In the genomic region with DNA sequence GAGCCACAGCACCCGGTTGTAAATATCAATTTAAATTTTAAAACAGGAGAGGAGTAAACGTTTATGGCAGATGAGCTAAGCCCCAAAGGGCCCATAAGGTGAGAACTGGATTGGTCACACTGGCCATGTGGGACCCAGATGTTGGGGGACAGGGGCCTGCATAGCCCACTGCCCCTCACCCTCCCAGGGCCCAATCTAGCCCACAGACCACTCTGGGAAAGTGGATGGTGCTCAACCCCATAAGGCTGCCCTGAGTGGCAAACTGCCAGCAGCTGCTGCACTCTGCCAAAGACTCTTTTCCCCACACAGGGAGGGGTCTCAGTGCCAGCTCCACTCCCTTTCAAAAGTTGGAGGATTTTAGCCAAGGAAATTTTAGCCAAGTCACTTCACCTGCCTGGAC, we compare ENCODE assay signal across 11 cellular contexts. TPM values are rescaled to one million over a fixed set of nuclear protein-coding genes. Genes with fewer than 3 reads are reported as not detected.
DNase-seq lines count a peak whose midpoint lies in the region; ATAC-seq, FAIRE-seq and TF ChIP-seq lines count a peak whose summit lies in the region.
"Had no signal": no experiment of that assay in that cellular context is flagged by ENCODE, and none has a peak within 500 bp of the region (broad histone marks: within the 10 kb centered on the region; RNA-seq: fewer than 3 reads in every experiment).

No MANE protein-coding gene starts in this region.

- TF ChIP-seq CTCF in IMR-90 (conservative IDR thresholded peaks at IDR 0.05; ENCODE audit: low read depth, low read length) (no peak), astrocyte (IDR thresholded peaks at IDR 0.05; ENCODE audit: insufficient read depth, low read depth, low read length) (no peak), lung (IDR thresholded peaks at IDR 0.05; ENCODE audit: control extremely low read depth, extremely low read depth) (no peak), prostate gland (IDR thresholded peaks at IDR 0.05) (no peak)

- H3K4me1 ChIP-seq in IMR-90 (ENCODE audit: control insufficient read depth, insufficient read depth, low read length) (peaks cover 56% of the 10 kb centered on the region), astrocyte (ENCODE audit: insufficient read depth, low read length) (peaks cover 54% of the 10 kb centered on the region), lung (ENCODE audit: control insufficient read depth in 2 of 2, insufficient read depth in 2 of 2, low read length in 2 of 2) (peaks cover 56 to 62% of the 10 kb centered on the region in 2 donors), stomach smooth muscle (ENCODE audit: control insufficient read depth, insufficient read depth, low read length) (peaks cover 88% of the 10 kb centered on the region), prostate gland (replicated peaks) (peaks cover 8% of the 10 kb centered on the region)

- WGBS in IMR-90 (ENCODE audit: extremely low coverage in 2 of 2, insufficient read length in 1 of 2), 2 experiments = 0% methylated on average over 1 of the region's 2 CpGs; no CpG with 5 or more reads in 1 of the 2 experiments
- 61 to 75% methylated on average over 2 of the region's 2 CpGs for WGBS in lung, 2 donors
- 42% methylated on average over 2 of the region's 2 CpGs for whole genome bisulfite sequencing in prostate gland

- TF ChIP-seq RAD21 in IMR-90 (IDR thresholded peaks at IDR 0.05; ENCODE audit: low read length) = no peak

- ATAC-seq in IMR-90 (ENCODE audit: low read depth) (no peak), lung (ENCODE audit: insufficient read depth, low FRiP score) (no peak), HG03175 (IDR thresholded peaks at IDR 0.05; ENCODE audit: unreplicated experiment) (no peak), left lobe of liver (no peak)
- ATAC-seq: activated T-cell treated with anti-CD3 and anti-CD28 coated beads, Interleukin-2, amount 50 U/mL, for 4 hours had no signal

- H3K4me2 ChIP-seq in IMR-90 (ENCODE audit: low read depth, low read length) (no peak overlapping the region), astrocyte (ENCODE audit: low read length) (peak overlapping the region; percentile 54)

- BruUV-seq in IMR-90 (replicated peaks; lab: Mats Ljungman, UMichigan) = no TSS peak

- no peak overlapping the region for H3K27ac Mint-ChIP-seq in astrocyte (ENCODE audit: unreplicated experiment)

- peaks cover 88% of the 10 kb centered on the region for H3K79me2 ChIP-seq in astrocyte (ENCODE audit: insufficient read depth, low read length)

- peaks cover 59% of the 10 kb centered on the region for H3K9me1 ChIP-seq in IMR-90 (ENCODE audit: insufficient read depth, low read length)

- H3K23ac ChIP-seq in IMR-90 (ENCODE audit: low read depth, low read length) = no peak overlapping the region

- peak overlapping the region; percentile 72; the same call in 1 of the 2 replicates for H4K5ac ChIP-seq in IMR-90 (ENCODE audit: low read depth, low read length)

- CTCF ChIA-PET in IMR-90 (lab: Yijun Ruan, JAX) = interaction anchor here (1.9 kb wide), 1 partner anchor 11 kb away, joined by 5 read pairs; no protein-coding TSS in a partner anchor

- POLR2A ChIA-PET in IMR-90 (lab: Charles Lee; ENCODE audit: unreplicated experiment) = no interaction called here

- peak overlapping the region; percentile 83; the same call in 1 of the 2 replicates for H3K18ac ChIP-seq in IMR-90 (ENCODE audit: low read depth, low read length)

- H3K27ac ChIP-seq in IMR-90 (ENCODE audit: insufficient read depth, low read length) (no peak overlapping the region), astrocyte (ENCODE audit: low read depth, low read length) (no peak overlapping the region), lung (ENCODE audit: low read depth in 1 of 2, low read length in 1 of 2) (peak overlapping the region; percentile 90 to 97), stomach smooth muscle (ENCODE audit: low read length) (peak overlapping the region; percentile 91), prostate gland (no peak overlapping the region)

- H3K36me3 ChIP-seq in IMR-90 (ENCODE audit: control insufficient read depth, insufficient read depth, low read length) = peaks cover 19% of the 10 kb centered on the region
- H3K36me3 ChIP-seq in astrocyte (ENCODE audit: insufficient read depth, low read length) = no peaks in the 10 kb centered on the region
- H3K36me3 ChIP-seq in lung (ENCODE audit: control insufficient read depth in 2 of 2, insufficient read depth in 2 of 2, low read length in 2 of 2) = peaks cover 0 to 15% of the 10 kb centered on the region in 2 donors
- H3K36me3 ChIP-seq in stomach smooth muscle (ENCODE audit: control insufficient read depth in 2 of 2, insufficient read depth in 2 of 2, low read length in 2 of 2) = peaks cover 3 to 9% of the 10 kb centered on the region in 2 donors
- no peaks in the 10 kb centered on the region for H3K36me3 ChIP-seq in prostate gland

- peak overlapping the region in 1 of 2 experiments; percentile 36; a peak in 2 of 4 replicates for H4K8ac ChIP-seq in IMR-90 (ENCODE audit: low read depth in 2 of 2, low read length in 2 of 2)

- no peak overlapping the region for H2AK9ac ChIP-seq in IMR-90 (replicated peaks; ENCODE audit: low read depth, low read length, poor library complexity)

- peaks cover 52% of the 10 kb centered on the region for H4K20me1 ChIP-seq in IMR-90 (ENCODE audit: insufficient read depth, low read length)
- H4K20me1 ChIP-seq in astrocyte (ENCODE audit: insufficient read depth, low read length) = peaks cover 89% of the 10 kb centered on the region

- H3K79me1 ChIP-seq in IMR-90 (ENCODE audit: low read depth in 1 of 2, low read length in 2 of 2) = peaks cover 44 to 97% of the 10 kb centered on the region in 2 experiments

- in situ Hi-C loops in IMR-90 (cut with MboI; ENCODE audit: low sequenced_read_pairs) = no loop called here

- DNase-seq in IMR-90 (no peak), astrocyte (ENCODE audit: low read depth) (no peak), lung (ENCODE audit: low spot score) (no peak), left lobe of liver (ENCODE audit: low spot score) (no peak), prostate gland (ENCODE audit: low spot score) (no peak)
- DNase-seq: activated T-cell treated with anti-CD3 and anti-CD28 coated beads, Interleukin-2, amount 50 U/mL, for 4 hours; NCI-H748 treated with DMSO at 0.1 percent for 48 hours; stimulated activated CD4-positive, alpha-beta T cell treated with anti-CD3 and anti-CD28 coated beads, Interleukin-1b, Interleukin-23, amount 100 ng/mL, for 48 hours had no signal

- H3K27me3 ChIP-seq in IMR-90 (ENCODE audit: control insufficient read depth, insufficient read depth, low read length) (no peaks in the 10 kb centered on the region), astrocyte (ENCODE audit: insufficient read depth, low read length) (no peaks in the 10 kb centered on the region), lung (ENCODE audit: control insufficient read depth, insufficient read depth) (no peaks in the 10 kb centered on the region), stomach smooth muscle (ENCODE audit: control insufficient read depth in 1 of 2, insufficient read depth in 2 of 2, low read length in 2 of 2) (no peaks in the 10 kb centered on the region), prostate gland (replicated peaks; ENCODE audit: insufficient read depth) (no peaks in the 10 kb centered on the region)

- no peak overlapping the region for H2AFZ ChIP-seq in IMR-90 (replicated peaks; ENCODE audit: low read length, poor library complexity)
- H2AFZ ChIP-seq in astrocyte (ENCODE audit: low read depth, low read length) = no peak overlapping the region

- H3K14ac ChIP-seq in IMR-90 (replicated peaks; ENCODE audit: low read depth, low read length) = 0 out of 2 replicates have a peak overlapping the region, but pooled peaks have one; percentile 82

- H3K9me3 ChIP-seq in IMR-90 (ENCODE audit: control insufficient read depth, insufficient read depth, low read length) (no peaks in the 10 kb centered on the region), astrocyte (ENCODE audit: insufficient read depth, low read depth, low read length) (no peaks in the 10 kb centered on the region), lung (ENCODE audit: control insufficient read depth in 2 of 2, insufficient read depth in 1 of 2, low read length in 1 of 2) (no peaks in the 10 kb centered on the region), stomach smooth muscle (ENCODE audit: control insufficient read depth in 2 of 2, low read length in 2 of 2) (no peaks in the 10 kb centered on the region), prostate gland (no peaks in the 10 kb centered on the region)

- no peak overlapping the region for H3K4me3 ChIP-seq in IMR-90 (ENCODE audit: insufficient read depth, low read depth, low read length)
- H3K4me3 ChIP-seq in astrocyte (ENCODE audit: insufficient read depth, low read depth, low read length) = no peak overlapping the region
- no peak overlapping the region for H3K4me3 ChIP-seq in lung
- peak overlapping the region in 1 of 2 donors; percentile 3 for H3K4me3 ChIP-seq in stomach smooth muscle (ENCODE audit: low read length in 2 of 2)
- H3K4me3 ChIP-seq in prostate gland = no peak overlapping the region

- no peak overlapping the region for H3K56ac ChIP-seq in IMR-90 (ENCODE audit: extremely low read depth, insufficient read depth, low read length)

- H3K27me3 Mint-ChIP-seq in astrocyte (ENCODE audit: low read depth, unreplicated experiment) = no peaks in the 10 kb centered on the region

- no peaks in the 10 kb centered on the region for H3K9me3 Mint-ChIP-seq in astrocyte (ENCODE audit: unreplicated experiment)

- no peak for FAIRE-seq in astrocyte (lab: Jason Lieb, UNC)

- peaks cover 41% of the 10 kb centered on the region for H3K4me1 Mint-ChIP-seq in astrocyte (ENCODE audit: low read depth, unreplicated experiment)

- no peak overlapping the region for H2BK120ac ChIP-seq in IMR-90 (ENCODE audit: low read depth, low read length)

- H2BK15ac ChIP-seq in IMR-90 (ENCODE audit: low read depth, low read length) = peak overlapping the region; percentile 90; the same call in 1 of the 3 replicates

- H3K4ac ChIP-seq in IMR-90 (ENCODE audit: low read depth, low read length) = peak overlapping the region; percentile 97; the same call in 1 of the 2 replicates

- intact Hi-C loops in IMR-90 (cut with micrococcal nuclease) = loop anchor here (2.0 to 10.0 kb wide), 2 partner anchors 43 to 231 kb away; a partner anchor contains a TSS
- intact Hi-C loops in prostate gland (cut with DNase I) = loop anchor here (5.0 kb wide), 1 partner anchor 43 kb away; a partner anchor contains a TSS

- no peak overlapping the region for H4K91ac ChIP-seq in IMR-90 (ENCODE audit: insufficient read depth, low read depth, low read length)

- H3K4me3 Mint-ChIP-seq in astrocyte (ENCODE audit: unreplicated experiment) = no peak overlapping the region
- H3K4me3 Mint-ChIP-seq: activated T-cell treated with anti-CD3 and anti-CD28 coated beads, Interleukin-2, amount 50 U/mL, for 4 hours had no signal

- dilution Hi-C loops in IMR-90 (cut with HindIII; ENCODE audit: low sequenced_read_pairs, unreplicated experiment) = no loop called here

- H3K9ac ChIP-seq in IMR-90 (ENCODE audit: low read depth, low read length) (no peak overlapping the region), astrocyte (ENCODE audit: low read length) (no peak overlapping the region), stomach smooth muscle (ENCODE audit: low read length in 2 of 2) (no peak overlapping the region)

- H2BK5ac ChIP-seq in IMR-90 (ENCODE audit: low read depth, low read length, poor library complexity, severe bottlenecking) = peak overlapping the region; percentile 88

- peaks cover 13% of the 10 kb centered on the region for H3K36me3 Mint-ChIP-seq in astrocyte (ENCODE audit: low read depth, unreplicated experiment)

- H2AK5ac ChIP-seq in IMR-90 (ENCODE audit: low read depth, low read length) = peak overlapping the region; percentile 5; the same call in 1 of the 2 replicates

- H2BK20ac ChIP-seq in IMR-90 (ENCODE audit: low read depth, low read length) = peak overlapping the region; percentile 21; the same call in 1 of the 2 replicates

- TF ChIP-seq POLR2A in IMR-90 (IDR thresholded peaks at IDR 0.05; ENCODE audit: low read depth, low read length) = no peak
- no peak for TF ChIP-seq POLR2A in prostate gland (IDR thresholded peaks at IDR 0.05)

RNA-seq across cellular contexts. Expression of a gene that starts 42.5 kb away (rescaled TPM):
- total RNA-seq in IMR-90 (2012; rRNA removed) = 15.2 and 21.7 TPM in 2 replicates
- polyA plus RNA-seq in IMR-90 (2012; rRNA removed) = 35.1 and 41.7 TPM in 2 replicates
- 43.9 and 71.8 TPM in 2 replicates for polyA plus RNA-seq in IMR-90 (2012; cell fraction: cytosol; rRNA removed)
- 52.4 and 55.2 TPM in 2 replicates for polyA plus RNA-seq in IMR-90 (2012; cell fraction: nucleus; rRNA removed; ENCODE audit: low replicate concordance)
- total RNA-seq in astrocyte = 26.2 and 29.0 TPM in 2 replicates
- total RNA-seq in lung = 10 to 100 TPM; 34.2 to 64.9 TPM
- 100 to 1,000 TPM in 1 of 2 donors, 10 to 100 TPM in 1; 75.2 to 129 TPM for polyA plus RNA-seq in lung
- total RNA-seq in left lobe of liver = 19.3 TPM
- 10 to 100 TPM; 34.6 to 78.7 TPM for total RNA-seq in prostate gland

RNA-seq across cellular contexts. Expression of a gene that starts 45.4 kb away (rescaled TPM):
- 2.2 TPM in 2 replicates for total RNA-seq in IMR-90 (2012; rRNA removed)
- 11.7 and 12.5 TPM in 2 replicates for polyA plus RNA-seq in IMR-90 (2012; rRNA removed)
- 5.6 and 8.2 TPM in 2 replicates for polyA plus RNA-seq in IMR-90 (2012; cell fraction: cytosol; rRNA removed)
- polyA plus RNA-seq in IMR-90 (2012; cell fraction: nucleus; rRNA removed; ENCODE audit: low replicate concordance) = 80.3 and 267 TPM in 2 replicates
- total RNA-seq in astrocyte = 11.4 and 14.8 TPM in 2 replicates
- total RNA-seq in lung = 100 to 1,000 TPM in 1 of 2 donors, 10 to 100 TPM in 1; 64.4 to 167 TPM
- 100 to 1,000 TPM; 105 to 191 TPM for polyA plus RNA-seq in lung
- 12.2 TPM for total RNA-seq in left lobe of liver
- total RNA-seq in prostate gland = 10 to 100 TPM; 25.8 to 53.5 TPM

RNA-seq across cellular contexts. Expression of a gene that starts 56.5 kb away (rescaled TPM):
- total RNA-seq in IMR-90 (2012; rRNA removed) (under 0.01 and 0.18 TPM in 2 replicates), astrocyte (4.4 and 5.2 TPM in 2 replicates), lung (10 to 100 TPM; 14.7 to 25.1 TPM), left lobe of liver (24.6 TPM), prostate gland (10 to 100 TPM in 1 of 2 donors, 1 to 10 TPM in 1; 1.3 to 10.8 TPM)
- polyA plus RNA-seq in IMR-90 (2012; rRNA removed) (0.15 and 0.56 TPM in 2 replicates), lung (10 to 100 TPM; 11.2 to 29.7 TPM)
- polyA plus RNA-seq in IMR-90 (2012; cell fraction: cytosol; rRNA removed) = 0.24 and 0.28 TPM in 2 replicates
- polyA plus RNA-seq in IMR-90 (2012; cell fraction: nucleus; rRNA removed; ENCODE audit: low replicate concordance) = 0.23 and 0.77 TPM in 2 replicates
- total RNA-seq: activated T-cell treated with anti-CD3 and anti-CD28 coated beads, Interleukin-2, amount 50 U/mL, for 4 hours; T-helper 2 cell treated with Interferon-gamma antibody and Interleukin-4, amounts not matched to agents 100 ng/mL and 5 ng/mL, for 36 hours had no signal

Comparison
In these comparisons a context has a peak if more than half of its experiments do, and no peak if none do; other contexts are left out.
1. H3K27ac ChIP-seq: peak in lung (2 of 2) and stomach smooth muscle (single experiment); none in IMR-90 (single experiment), astrocyte (single experiment) and prostate gland (0 of 2).